ENCODE assay signal across 8 cellular contexts in genomic region chr12:47207005-47207717, GRCh38.
DNase-seq lines count a peak whose midpoint lies in the region; ATAC-seq and TF ChIP-seq lines count a peak whose summit lies in the region.

No MANE protein-coding gene starts in this region.

- TF ChIP-seq POLR2A in suprapubic skin (IDR thresholded peaks at IDR 0.05): no peak

- no peaks in the 10 kb centered on the region for H3K27me3 ChIP-seq in suprapubic skin

- no peak overlapping the region for H3K4me3 ChIP-seq in suprapubic skin

- CTCF ChIA-PET in activated B cell treated with CpG ODN at 0.5 μM for 24 hours (lab: Charles Lee): interaction anchor here (0.8 to 2.8 kb wide), 16 partner anchors 9 to 191 kb away, joined by 3 to 18 read pairs (median 4); partner anchors contain the start of genes AMIGO2 and PCED1B

- 70% methylated on average over 2 of the region's 2 CpGs for WGBS in suprapubic skin

- H3K27ac ChIP-seq in suprapubic skin: no peak overlapping the region

- no peak for TF ChIP-seq EP300 in suprapubic skin (IDR thresholded peaks at IDR 0.05)

- DNase-seq in GDM1 (lab: John Stamatoyannopoulos, UW) (peak; percentile 95), GM20000 (ENCODE audit: low spot score) (peak; percentile 15), activated B cell treated with CpG ODN at 0.5 μM for 24 hours (peak; percentile 51), DMS114 treated with DMSO at 0.1 percent for 48 hours (lab: John Stamatoyannopoulos, UW; ENCODE audit: unreplicated experiment) (no peak), suprapubic skin (ENCODE audit: low spot score in 2 of 2) (no peak), mucosa of gallbladder (ENCODE audit: low spot score) (no peak)
- DNase-seq in naive thymus-derived CD8-positive, alpha-beta T cell: peak in 8 of 10 donors; percentile 18 to 70 (median 40)

- H3K4me1 Mint-ChIP-seq in activated B cell treated with CpG ODN at 0.5 μM for 24 hours: peaks cover 83% of the 10 kb centered on the region
- peaks cover 46 to 87% (median 83%) of the 10 kb centered on the region in 4 donors for H3K4me1 Mint-ChIP-seq in naive thymus-derived CD8-positive, alpha-beta T cell

- H3K4me1 ChIP-seq in suprapubic skin: no peaks in the 10 kb centered on the region

- TF ChIP-seq CTCF in GM20000 (IDR thresholded peaks at IDR 0.05; ENCODE audit: extremely low read depth, missing control alignments) (no peak), activated B cell treated with CpG ODN at 0.5 μM for 24 hours (IDR thresholded peaks at IDR 0.05) (no peak), suprapubic skin (IDR thresholded peaks at IDR 0.05) (no peak)

- peak; percentile 39 for ATAC-seq in HG03521 (IDR thresholded peaks at IDR 0.05; ENCODE audit: unreplicated experiment)
- peak; percentile 86 for ATAC-seq in activated B cell treated with CpG ODN at 0.5 μM for 24 hours (ENCODE audit: low read depth)
- peak; percentile 41 to 59 for ATAC-seq in naive thymus-derived CD8-positive, alpha-beta T cell

- H3K9me3 ChIP-seq in suprapubic skin: no peaks in the 10 kb centered on the region

- POLR2A ChIA-PET in activated B cell treated with CpG ODN at 0.5 μM for 24 hours (lab: Charles Lee): interaction anchor here (0.5 to 2.7 kb wide), 31 partner anchors 9 to 1057 kb away, joined by 3 to 102 read pairs (median 5); partner anchors contain the start of genes AMIGO2 and PCED1B
- POLR2A ChIA-PET in naive thymus-derived CD8-positive, alpha-beta T cell (lab: Charles Lee): interaction anchor here (0.6 to 15.8 kb wide), 20 partner anchors 8 to 190 kb away, joined by 3 to 211 read pairs (median 4); partner anchors contain the start of genes AMIGO2 and PCED1B

- no peaks in the 10 kb centered on the region for H3K36me3 ChIP-seq in suprapubic skin

- peak overlapping the region; percentile 68 for H3K4me3 Mint-ChIP-seq in activated B cell treated with CpG ODN at 0.5 μM for 24 hours
- H3K4me3 Mint-ChIP-seq in naive thymus-derived CD8-positive, alpha-beta T cell: peak overlapping the region; percentile 62 to 98 (median 86)

- H3K27me3 Mint-ChIP-seq in activated B cell treated with CpG ODN at 0.5 μM for 24 hours: no peaks in the 10 kb centered on the region
- no peaks in the 10 kb centered on the region for H3K27me3 Mint-ChIP-seq in naive thymus-derived CD8-positive, alpha-beta T cell

- H3K36me3 Mint-ChIP-seq in activated B cell treated with CpG ODN at 0.5 μM for 24 hours (ENCODE audit: low read depth): peaks cover 64% of the 10 kb centered on the region
- H3K36me3 Mint-ChIP-seq in naive thymus-derived CD8-positive, alpha-beta T cell: peaks cover 30 to 84% (median 62%) of the 10 kb centered on the region in 3 donors

- H3K9me3 Mint-ChIP-seq in activated B cell treated with CpG ODN at 0.5 μM for 24 hours: no peaks in the 10 kb centered on the region
- H3K9me3 Mint-ChIP-seq in naive thymus-derived CD8-positive, alpha-beta T cell: no peaks in the 10 kb centered on the region

- H3K27ac Mint-ChIP-seq in activated B cell treated with CpG ODN at 0.5 μM for 24 hours: peak overlapping the region; percentile 95
- H3K27ac Mint-ChIP-seq in naive thymus-derived CD8-positive, alpha-beta T cell: peak overlapping the region; percentile 83 to 99 (median 91)

- intact Hi-C loops in activated B cell treated with CpG ODN at 0.5 μM for 24 hours (cut with micrococcal nuclease): loop anchor here (1.0 to 2.0 kb wide), 8 partner anchors 8 to 190 kb away; no protein-coding TSS in a partner anchor

Comparison
In these comparisons a context has a peak if more than half of its experiments do, and no peak if none do; other contexts are left out.
1. DNase-seq: peak in GDM1 (single experiment), GM20000 (single experiment), activated B cell treated with CpG ODN at 0.5 μM for 24 hours (single experiment) and naive thymus-derived CD8-positive, alpha-beta T cell (8 of 10); none in DMS114 treated with DMSO at 0.1 percent for 48 hours (single experiment), suprapubic skin (0 of 2) and mucosa of gallbladder (single experiment).
2. Peak in every context shown above with its lines, with median percentiles within 50 percentile points of each other: ATAC-seq.